ENCODE assay signal across 9 cellular contexts in the genomic region with DNA sequence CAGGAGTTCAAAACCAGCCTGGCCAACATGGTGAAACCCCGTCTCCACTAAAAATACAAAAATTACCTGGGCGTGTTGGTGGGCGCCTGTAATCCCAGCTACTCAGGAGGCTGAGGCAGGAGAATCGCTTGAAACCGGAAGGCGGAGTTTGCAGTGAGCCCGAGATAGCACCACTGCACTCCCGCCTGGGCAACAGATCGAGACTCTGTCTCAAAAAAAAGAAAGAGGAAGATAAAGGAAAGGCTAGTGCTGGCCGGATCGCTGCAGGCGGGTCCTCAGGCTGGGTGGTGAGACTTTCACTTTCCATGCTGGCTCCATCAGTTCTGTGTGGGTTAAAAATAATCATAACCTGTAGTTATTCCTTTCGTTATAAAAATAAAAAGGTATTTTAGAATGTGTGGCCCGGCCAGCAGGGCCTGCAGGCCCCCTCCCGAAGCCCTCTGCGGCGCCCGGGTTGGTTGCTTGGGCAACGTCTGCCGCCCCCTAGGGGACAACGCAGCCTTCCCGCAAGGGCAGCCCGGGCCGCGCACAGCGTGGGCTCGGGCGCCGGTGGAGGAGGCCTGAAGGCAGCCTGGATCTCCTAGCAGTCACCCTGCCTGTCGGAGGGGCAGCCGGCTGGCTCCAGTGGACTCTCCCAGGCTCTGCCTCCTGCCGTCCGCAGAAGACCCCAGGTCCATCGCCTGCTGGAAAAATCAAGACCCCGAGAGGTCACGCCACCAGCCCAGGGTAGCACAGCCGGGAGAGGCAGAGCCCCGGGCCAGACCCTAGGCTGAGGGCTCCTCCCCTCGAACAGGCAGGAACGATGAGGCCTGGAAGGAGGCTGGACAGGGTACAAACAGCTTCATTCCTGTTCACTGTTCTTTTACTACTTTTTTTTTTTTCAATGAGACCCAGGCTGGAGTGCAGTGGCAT. TPM values are rescaled to one million over a fixed set of nuclear protein-coding genes. Genes with fewer than 3 reads are reported as not detected.
A peak's percentile ranks its signal among the peaks of the same experiment; 100 is the strongest.
DNase-seq lines count a peak whose midpoint lies in the region; ATAC-seq, FAIRE-seq and TF ChIP-seq lines count a peak whose summit lies in the region.
"Had no signal": no experiment of that assay in that cellular context is flagged by ENCODE, and none has a peak within 500 bp of the region (broad histone marks: within the 10 kb centered on the region; RNA-seq: fewer than 3 reads in every experiment).

No MANE protein-coding gene starts in this region.

- no peak for TF ChIP-seq POLR2A in upper lobe of left lung (IDR thresholded peaks at IDR 0.05)

- FAIRE-seq in frontal cortex (lab: Jason Lieb, UNC), result no peak

- 35 to 50% methylated on average over 22 to 39 of the region's 40 CpGs for WGBS in upper lobe of left lung, 2 donors

- H3K4me3 ChIP-seq in HFF-Myc (replicated peaks; ENCODE audit: low read depth, low read length), result no peak overlapping the region
- peak overlapping the region in 3 of 4 donors; percentile 23 to 55 (median 45) for H3K4me3 ChIP-seq in upper lobe of left lung

- peak; percentile 84 to 95 for ATAC-seq in upper lobe of left lung (ENCODE audit: low FRiP score in 2 of 2)

- DNase-seq in GM10266 (ENCODE audit: extremely low spot score) (peak; percentile 79), HFF-Myc (ENCODE audit: extremely low read depth, low read depth) (no peak), NOMO-1 treated with dmso at 0.1 percent for 144 hours (lab: John Stamatoyannopoulos, UW; ENCODE audit: unreplicated experiment) (peak; percentile 75), frontal cortex (ENCODE audit: low spot score in 2 of 2) (peak; percentile 55 to 77), posterior vena cava (ENCODE audit: low spot score) (peak; percentile 94), upper lobe of left lung (peak; percentile 71 to 94), Kasumi-1 (lab: John Stamatoyannopoulos, UW) (no peak)
- peak; percentile 47 for DNase-seq in activated T-helper 1 cell treated with anti-CD3 and anti-CD28 coated beads, Interleukin-12 subunit alpha, Interleukin-12 subunit beta, Interleukin-2, Interleukin-4 antibody, amounts not matched to agents 30 ng/mL and 10 ng/mL and 1 ng/mL, durations not matched to agents 14 hours and 24 hours and 36 hours (ENCODE audit: low spot score)

- peak overlapping the region in 3 of 4 donors; percentile 27 to 65 (median 56) for H3K27ac ChIP-seq in upper lobe of left lung

- H3K27me3 ChIP-seq in upper lobe of left lung, result no peaks in the 10 kb centered on the region

- intact Hi-C loops in activated T-helper 1 cell treated with anti-CD3 and anti-CD28 coated beads, Interleukin-12 subunit alpha, Interleukin-12 subunit beta, Interleukin-2, Interleukin-4 antibody, amounts not matched to agents 30 ng/mL and 10 ng/mL and 1 ng/mL, durations not matched to agents 14 hours and 24 hours and 36 hours (cut with micrococcal nuclease), result loop anchor here (1.0 kb wide), 2 partner anchors 12 to 33 kb away; partner anchors contain the start of gene SLC25A29
- intact Hi-C loops in posterior vena cava (cut with DNase I), result no loop called here

- H3K36me3 Mint-ChIP-seq in activated T-helper 1 cell treated with anti-CD3 and anti-CD28 coated beads, Interleukin-12 subunit alpha, Interleukin-12 subunit beta, Interleukin-2, Interleukin-4 antibody, amounts not matched to agents 30 ng/mL and 10 ng/mL and 1 ng/mL, durations not matched to agents 14 hours and 24 hours and 36 hours (ENCODE audit: low read depth), result no peaks in the 10 kb centered on the region

- no peaks in the 10 kb centered on the region for H3K9me3 ChIP-seq in upper lobe of left lung

- no peak overlapping the region for H3K27ac Mint-ChIP-seq in activated T-helper 1 cell treated with anti-CD3 and anti-CD28 coated beads, Interleukin-12 subunit alpha, Interleukin-12 subunit beta, Interleukin-2, Interleukin-4 antibody, amounts not matched to agents 30 ng/mL and 10 ng/mL and 1 ng/mL, durations not matched to agents 14 hours and 24 hours and 36 hours

- TF ChIP-seq CTCF in GM10266 (IDR thresholded peaks at IDR 0.05; ENCODE audit: control insufficient read depth, insufficient read depth, low read depth, missing control alignments) (peak; percentile 76), HFF-Myc (IDR thresholded peaks at IDR 0.05; ENCODE audit: low read depth, low read length, missing control alignments) (peak; percentile 77), upper lobe of left lung (IDR thresholded peaks at IDR 0.05) (peak; percentile 82 to 91 (median 88))

- H3K4me1 ChIP-seq in upper lobe of left lung, result peaks cover 7 to 18% (median 10%) of the 10 kb centered on the region in 4 donors

- TF ChIP-seq EP300 in upper lobe of left lung (IDR thresholded peaks at IDR 0.05), result no peak

- H3K4me3 Mint-ChIP-seq in activated T-helper 1 cell treated with anti-CD3 and anti-CD28 coated beads, Interleukin-12 subunit alpha, Interleukin-12 subunit beta, Interleukin-2, Interleukin-4 antibody, amounts not matched to agents 30 ng/mL and 10 ng/mL and 1 ng/mL, durations not matched to agents 14 hours and 24 hours and 36 hours, result peak overlapping the region; percentile 26

- H3K4me1 Mint-ChIP-seq in activated T-helper 1 cell treated with anti-CD3 and anti-CD28 coated beads, Interleukin-12 subunit alpha, Interleukin-12 subunit beta, Interleukin-2, Interleukin-4 antibody, amounts not matched to agents 30 ng/mL and 10 ng/mL and 1 ng/mL, durations not matched to agents 14 hours and 24 hours and 36 hours (ENCODE audit: low read depth), result peaks cover 5% of the 10 kb centered on the region

- no peaks in the 10 kb centered on the region for H3K36me3 ChIP-seq in upper lobe of left lung

- peaks cover 11% of the 10 kb centered on the region for H3K27me3 Mint-ChIP-seq in activated T-helper 1 cell treated with anti-CD3 and anti-CD28 coated beads, Interleukin-12 subunit alpha, Interleukin-12 subunit beta, Interleukin-2, Interleukin-4 antibody, amounts not matched to agents 30 ng/mL and 10 ng/mL and 1 ng/mL, durations not matched to agents 14 hours and 24 hours and 36 hours (ENCODE audit: insufficient read depth)

- H3K9me3 Mint-ChIP-seq in activated T-helper 1 cell treated with anti-CD3 and anti-CD28 coated beads, Interleukin-12 subunit alpha, Interleukin-12 subunit beta, Interleukin-2, Interleukin-4 antibody, amounts not matched to agents 30 ng/mL and 10 ng/mL and 1 ng/mL, durations not matched to agents 14 hours and 24 hours and 36 hours, result no peaks in the 10 kb centered on the region

RNA-seq across cellular contexts. Expression of gene SLC25A47, which starts 5.0 kb away (rescaled TPM):
- not detected in 2 replicates for total RNA-seq in activated T-helper 1 cell treated with anti-CD3 and anti-CD28 coated beads, Interleukin-12 subunit alpha, Interleukin-12 subunit beta, Interleukin-2, Interleukin-4 antibody, amounts not matched to agents 30 ng/mL and 10 ng/mL and 1 ng/mL, durations not matched to agents 14 hours and 24 hours and 36 hours
- not detected for total RNA-seq in frontal cortex
- not detected for total RNA-seq in posterior vena cava
- not detected for total RNA-seq in upper lobe of left lung
- total RNA-seq: activated CD8-positive, alpha-beta memory T cell treated with anti-CD3 and anti-CD28 coated beads for 36 hours had no signal

RNA-seq across cellular contexts. Expression of gene SLC25A29, which starts 11.9 kb away (rescaled TPM):
- total RNA-seq in activated T-helper 1 cell treated with anti-CD3 and anti-CD28 coated beads, Interleukin-12 subunit alpha, Interleukin-12 subunit beta, Interleukin-2, Interleukin-4 antibody, amounts not matched to agents 30 ng/mL and 10 ng/mL and 1 ng/mL, durations not matched to agents 14 hours and 24 hours and 36 hours, result 15.9 and 19.1 TPM in 2 replicates
- 45.2 TPM for total RNA-seq in frontal cortex
- total RNA-seq in posterior vena cava, result 10 to 100 TPM; 23.6 to 27.4 TPM
- 100 to 1,000 TPM in 2 of 6 donors, 10 to 100 TPM in 4; 81.5 to 275 (median 96.6) TPM for total RNA-seq in upper lobe of left lung

RNA-seq across cellular contexts. Expression of gene WDR25, which starts 58.1 kb away (rescaled TPM):
- 7.4 and 9.5 TPM in 2 replicates for total RNA-seq in activated T-helper 1 cell treated with anti-CD3 and anti-CD28 coated beads, Interleukin-12 subunit alpha, Interleukin-12 subunit beta, Interleukin-2, Interleukin-4 antibody, amounts not matched to agents 30 ng/mL and 10 ng/mL and 1 ng/mL, durations not matched to agents 14 hours and 24 hours and 36 hours
- 15.5 TPM for total RNA-seq in frontal cortex
- 1 to 10 TPM; 7.5 to 7.6 TPM for total RNA-seq in posterior vena cava
- 10 to 100 TPM in 4 of 6 donors, 1 to 10 TPM in 2; 5.5 to 43.0 (median 10.6) TPM for total RNA-seq in upper lobe of left lung

Comparison
In these comparisons a context has a peak if more than half of its experiments do, and no peak if none do; other contexts are left out.
1. DNase-seq: peak in GM10266 (single experiment), NOMO-1 treated with dmso at 0.1 percent for 144 hours (single experiment), activated T-helper 1 cell treated with anti-CD3 and anti-CD28 coated beads, Interleukin-12 subunit alpha, Interleukin-12 subunit beta, Interleukin-2, Interleukin-4 antibody, amounts not matched to agents 30 ng/mL and 10 ng/mL and 1 ng/mL, durations not matched to agents 14 hours and 24 hours and 36 hours (single experiment), frontal cortex (2 of 2), posterior vena cava (single experiment) and upper lobe of left lung (2 of 2); none in HFF-Myc (single experiment) and Kasumi-1 (0 of 2).
2. Peak in every context shown above with its lines, with median percentiles within 50 percentile points of each other: CTCF ChIP-seq.